ENCODE assay signal across 9 cellular contexts in genomic region chr7:105141068-105141467, GRCh38.
DNase-seq lines count a peak whose midpoint lies in the region; ATAC-seq and TF ChIP-seq lines count a peak whose summit lies in the region.
"Had no signal": no experiment of that assay in that cellular context is flagged by ENCODE, and none has a peak within 500 bp of the region (broad histone marks: within the 10 kb centered on the region; RNA-seq: fewer than 3 reads in every experiment).

No MANE protein-coding gene starts in this region.

- no peaks in the 10 kb centered on the region for H4K20me1 ChIP-seq in MM.1S (ENCODE audit: insufficient read depth, low read length)

- H3K27me3 Mint-ChIP-seq in chondrocyte (ENCODE audit: low read depth) (no peaks in the 10 kb centered on the region), nephron progenitor cell (ENCODE audit: low read depth, poor library complexity) (no peaks in the 10 kb centered on the region)

- CTCF ChIA-PET in GM10248 (lab: Yijun Ruan, JAX): interaction anchor here (1.0 to 1.4 kb wide), 4 partner anchors 12 to 108 kb away, joined by 3 to 4 read pairs (median 3); no protein-coding TSS in a partner anchor

- H3K9ac ChIP-seq in MM.1S (ENCODE audit: low read length): no peak overlapping the region

- POLR2A ChIA-PET in GM10248 (lab: Yijun Ruan, JAX): no interaction called here

- intact Hi-C loops in body of pancreas (cut with DNase I): no loop called here

- no peaks in the 10 kb centered on the region for H3K27me3 ChIP-seq in MM.1S (replicated peaks; ENCODE audit: insufficient read depth, low read length)
- no peaks in the 10 kb centered on the region for H3K27me3 ChIP-seq in body of pancreas

- no peaks in the 10 kb centered on the region for H3K9me3 ChIP-seq in MM.1S (replicated peaks; ENCODE audit: insufficient read depth, low read length)
- no peaks in the 10 kb centered on the region for H3K9me3 ChIP-seq in body of pancreas

- H3K27ac ChIP-seq in MM.1S (ENCODE audit: low read length) (no peak overlapping the region), body of pancreas (no peak overlapping the region)

- H3K36me3 Mint-ChIP-seq in chondrocyte (ENCODE audit: low read depth): peaks cover 20% of the 10 kb centered on the region
- H3K36me3 Mint-ChIP-seq in nephron progenitor cell (ENCODE audit: low read depth): peaks cover 46% of the 10 kb centered on the region

- WGBS in body of pancreas, 2 donors: 85 to 87% methylated on average over 6 of the region's 6 CpGs

- DNase-seq in GM10248 (ENCODE audit: extremely low spot score) (peak; percentile 31), MM.1S (no peak), chondrocyte (ENCODE audit: low spot score) (no peak), nephron progenitor cell (peak; percentile 40), body of pancreas (no peak)
- no peak for DNase-seq in stimulated activated CD4-positive, alpha-beta T cell treated with anti-CD3 and anti-CD28 coated beads, Interleukin-12 subunit alpha, Interleukin-12 subunit beta, amount 100 ng/mL, for 4 hours

- no peaks in the 10 kb centered on the region for H3K9me3 Mint-ChIP-seq in chondrocyte (ENCODE audit: low read depth)
- no peaks in the 10 kb centered on the region for H3K9me3 Mint-ChIP-seq in nephron progenitor cell

- H3K27ac Mint-ChIP-seq in chondrocyte (ENCODE audit: unreplicated experiment): no peak overlapping the region
- H3K27ac Mint-ChIP-seq in nephron progenitor cell: peak overlapping the region; percentile 84

- no peaks in the 10 kb centered on the region for H3K4me1 ChIP-seq in MM.1S (ENCODE audit: low read length)
- H3K4me1 ChIP-seq in body of pancreas: peaks cover 4% of the 10 kb centered on the region

- no peak overlapping the region for H3K4me3 Mint-ChIP-seq in chondrocyte (ENCODE audit: unreplicated experiment)
- no peak overlapping the region for H3K4me3 Mint-ChIP-seq in nephron progenitor cell

- H2AFZ ChIP-seq in MM.1S (ENCODE audit: low read length): no peak overlapping the region

- H3K4me3 ChIP-seq in MM.1S (ENCODE audit: low read length): no peak overlapping the region
- H3K4me3 ChIP-seq in body of pancreas: no peak overlapping the region
- H3K4me3 ChIP-seq: lung had no signal

- H3K79me2 ChIP-seq in MM.1S (ENCODE audit: low read length): peaks cover 36% of the 10 kb centered on the region

- H3K36me3 ChIP-seq in MM.1S (replicated peaks; ENCODE audit: insufficient read depth, low read length) (peaks cover 4% of the 10 kb centered on the region; the same call in 1 of the 2 replicates), body of pancreas (replicated peaks in 1 of 2; ENCODE audit: insufficient read depth in 1 of 2, low read depth in 2 of 2) (peaks cover 0 to 2% of the 10 kb centered on the region in 2 donors)

- TF ChIP-seq CTCF in GM10248 (IDR thresholded peaks at IDR 0.05; ENCODE audit: control extremely low read depth, extremely low read depth, low read depth, missing control alignments): no peak
- peak; percentile 30 for TF ChIP-seq CTCF in MM.1S (IDR thresholded peaks at IDR 0.05; ENCODE audit: low read length)
- TF ChIP-seq CTCF in chondrocyte (IDR thresholded peaks at IDR 0.05): peak; percentile 78
- peak; percentile 41 for TF ChIP-seq CTCF in nephron progenitor cell (IDR thresholded peaks at IDR 0.05)
- TF ChIP-seq CTCF in body of pancreas (IDR thresholded peaks at IDR 0.05): peak in 3 of 7 experiments; percentile 10 to 30 (median 27)

- H3F3A ChIP-seq in MM.1S (ENCODE audit: insufficient read depth, low read length): no peaks in the 10 kb centered on the region

- H3K4me1 Mint-ChIP-seq in chondrocyte (ENCODE audit: low read depth) (no peaks in the 10 kb centered on the region), nephron progenitor cell (peaks cover 29% of the 10 kb centered on the region)

- TF ChIP-seq POLR2A in body of pancreas (IDR thresholded peaks at IDR 0.05): no peak

- no peak overlapping the region for H3K4me2 ChIP-seq in MM.1S (ENCODE audit: low read depth, low read length)

- H3K9me2 ChIP-seq in MM.1S (replicated peaks; ENCODE audit: insufficient read depth, low read length): no peaks in the 10 kb centered on the region

- ATAC-seq in body of pancreas (no peak), GM19351 (IDR thresholded peaks at IDR 0.05; ENCODE audit: unreplicated experiment) (no peak)
- ATAC-seq in activated CD4-positive, CD25-positive, alpha-beta regulatory T cell treated with anti-CD3 and anti-CD28 coated beads, Interleukin-2, amount 50 U/mL, for 24 hours: no peak

Comparison
In these comparisons a context has a peak if more than half of its experiments do, and no peak if none do; other contexts are left out.
1. DNase-seq: peak in GM10248 (single experiment) and nephron progenitor cell (single experiment); none in MM.1S (single experiment), chondrocyte (single experiment), body of pancreas (0 of 4) and stimulated activated CD4-positive, alpha-beta T cell treated with anti-CD3 and anti-CD28 coated beads, Interleukin-12 subunit alpha, Interleukin-12 subunit beta, amount 100 ng/mL, for 4 hours (single experiment).